8 cellular contexts compared by ENCODE assay signal in the genomic region with DNA sequence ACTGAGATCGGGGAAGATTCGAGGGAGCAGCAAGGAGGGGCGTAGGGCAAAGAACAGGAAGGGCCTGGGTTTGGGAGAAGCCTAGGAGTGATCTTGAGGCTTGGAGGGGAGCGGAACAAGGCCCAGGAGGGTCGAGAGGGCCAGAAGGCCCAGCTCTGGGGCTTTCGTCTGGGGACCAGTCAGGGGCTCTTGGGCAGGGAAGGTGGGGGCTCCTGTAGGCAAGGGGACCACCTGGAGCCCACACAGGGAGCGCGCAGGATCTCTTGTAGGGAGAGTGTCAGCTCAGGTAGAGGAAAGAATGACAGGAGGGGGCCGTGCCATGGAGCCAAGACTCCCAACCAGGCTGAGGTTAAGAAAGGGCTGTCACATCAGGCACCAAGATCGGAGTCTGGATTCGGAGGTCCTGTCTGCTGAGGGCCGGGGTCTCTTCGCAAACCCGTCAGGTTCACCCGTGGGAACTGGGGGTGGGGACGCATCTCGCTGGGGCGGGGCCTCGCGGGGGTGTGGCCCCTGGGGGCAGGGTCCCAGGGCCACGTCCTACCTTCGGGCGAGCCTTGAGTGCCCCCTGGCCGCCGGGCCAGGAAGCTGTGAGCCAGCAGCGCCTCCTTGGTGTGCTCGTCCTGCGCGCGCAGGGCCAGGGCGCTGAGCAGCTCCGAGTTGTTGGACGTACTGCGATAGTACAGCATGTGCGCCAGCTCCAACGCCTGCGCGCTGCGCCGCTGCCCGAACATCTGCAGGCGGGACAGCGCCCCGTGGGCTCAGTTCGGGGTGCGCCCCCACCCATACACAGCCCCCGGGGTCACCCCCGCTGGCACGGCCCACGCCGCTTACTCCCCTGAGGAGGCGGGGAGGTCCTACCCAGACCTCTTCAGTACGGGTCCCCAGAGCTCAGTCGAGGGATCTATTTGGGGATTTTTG. TPM values are rescaled to one million over a fixed set of nuclear protein-coding genes. Genes with fewer than 3 reads are reported as not detected.
A peak's percentile ranks its signal among the peaks of the same experiment; 100 is the strongest.
DNase-seq lines count a peak whose midpoint lies in the region; ATAC-seq, FAIRE-seq and TF ChIP-seq lines count a peak whose summit lies in the region.

No MANE protein-coding gene starts in this region.

- 86% methylated on average over 39 of the region's 54 CpGs for WGBS in HepG2 (ENCODE audit: low lambda C conversion rate)

- FAIRE-seq in HepG2 (lab: Jason Lieb, UNC), result no peak

- H3K27me3 ChIP-seq in HepG2 (ENCODE audit: control insufficient read depth in 1 of 2, insufficient read depth in 2 of 2, low read length in 2 of 2), result no peaks in the 10 kb centered on the region

- ATAC-seq in GM18868 (IDR thresholded peaks at IDR 0.05; ENCODE audit: unreplicated experiment) (peak; percentile 54), HG03175 (IDR thresholded peaks at IDR 0.05; ENCODE audit: unreplicated experiment) (peak; percentile 48), HepG2 (peak; percentile 8; the same call in 2 of the 3 replicates)

- H3K9me3 ChIP-seq in HepG2 (ENCODE audit: low read length), result peaks cover 2% of the 10 kb centered on the region; the same call in 1 of the 2 replicates

- CTCF ChIA-PET in AG04449 (lab: Yijun Ruan, JAX), result interaction anchor here (0.6 to 12.0 kb wide), 24 partner anchors 10 to 300 kb away, joined by 3 to 213 read pairs (median 8); partner anchors contain the start of genes EMP3, GRWD1, KDELR1 and ZNF114
- CTCF ChIA-PET in HepG2 (lab: Yijun Ruan, JAX; ENCODE audit: low intra/inter-chr PET ratio, low total read pairs), result interaction anchor here (1.1 kb wide), 1 partner anchor 112 kb away, joined by 3 read pairs; the partner anchor contains the start of gene GRWD1

- no peak for TF ChIP-seq EP300 in HepG2 (IDR thresholded peaks at IDR 0.05; ENCODE audit: low read depth in 2 of 2, low read length in 2 of 2)
- TF ChIP-seq EP300 in HepG2 (CRISPR knock-in tag; IDR thresholded peaks at IDR 0.05; ENCODE audit: borderline replicate concordance), result no peak

- TF ChIP-seq RAD21 in HepG2 (CRISPR knock-in tag; IDR thresholded peaks at IDR 0.05), result no peak

- peaks cover 17% of the 10 kb centered on the region for H3K4me1 ChIP-seq in HepG2 (ENCODE audit: insufficient read depth, low read length)

- peak overlapping the region; percentile 63 to 90 for H3K27ac ChIP-seq in coronary artery
- H3K27ac ChIP-seq in HepG2 (ENCODE audit: extremely low read length, insufficient read depth, low read length), result peak overlapping the region; percentile 59

- H4K20me1 ChIP-seq in HepG2 (ENCODE audit: insufficient read depth, low read length), result no peaks in the 10 kb centered on the region

- peak overlapping the region; percentile 71; the same call in 1 of the 2 replicates for H3K9ac ChIP-seq in HepG2 (ENCODE audit: insufficient read depth, low read depth, low read length)

- no peak for TF ChIP-seq POLR2A in HepG2 (IDR thresholded peaks at IDR 0.05; ENCODE audit: insufficient read depth in 1 of 2, low read depth in 2 of 2, low read length in 2 of 2)

- no peak for DNase-seq in AG04449 (ENCODE audit: low read depth, low spot score)
- peak; percentile 28 to 85 for DNase-seq in NCI-H446 (lab: John Stamatoyannopoulos, UW)
- peak; percentile 96 for DNase-seq in activated CD4-positive, alpha-beta T cell treated with anti-CD3 and anti-CD28 coated beads for 48 hours
- DNase-seq in coronary artery (ENCODE audit: low spot score), result peak; percentile 90
- no peak for DNase-seq in HepG2 (ENCODE audit: low spot score)
- peak; percentile 91 for DNase-seq in stimulated activated CD4-positive, alpha-beta T cell treated with anti-CD3 and anti-CD28 coated beads, Interleukin-2, amount 100 ng/mL, for 4 hours (ENCODE audit: low read depth)

- POLR2A ChIA-PET in AG04449 (lab: Yijun Ruan, JAX) (interaction anchor here (0.6 to 2.4 kb wide), 7 partner anchors 8 to 285 kb away, joined by 3 to 15 read pairs (median 8); partner anchors contain the start of genes EMP3, RPL18 and SPHK2), HepG2 (lab: Yijun Ruan, JAX) (interaction anchor here (1.2 to 2.2 kb wide), 3 partner anchors 10 to 30 kb away, joined by 7 to 10 read pairs (median 10); partner anchors contain the start of genes SYNGR4 and TMEM143)

- no peaks in the 10 kb centered on the region for H3K79me2 ChIP-seq in HepG2 (ENCODE audit: insufficient read depth, low read length)

- in situ Hi-C loops in HepG2 (cut with HindIII; ENCODE audit: extremely low pct_ligation_motif_present, low pct_unique_long_range_greater_than_20kb), result no loop called here

- BruUV-seq in HepG2 (replicated peaks; lab: Mats Ljungman, UMichigan), result no TSS peak

- H3K4me2 ChIP-seq in HepG2 (ENCODE audit: low read depth, low read length), result peak overlapping the region; percentile 94

- intact Hi-C loops in HepG2 (cut with micrococcal nuclease; ENCODE audit: unreplicated experiment), result no loop called here

- no peaks in the 10 kb centered on the region; a peak in 1 of 5 replicates for H3K36me3 ChIP-seq in HepG2 (replicated peaks in 1 of 2; ENCODE audit: control insufficient read depth in 1 of 2, insufficient read depth in 2 of 2, low read length in 2 of 2)

- peak; percentile 96 for TF ChIP-seq CTCF in AG04449 (IDR thresholded peaks at IDR 0.05; ENCODE audit: insufficient read depth, low read length, missing control alignments)
- peak; percentile 77 for TF ChIP-seq CTCF in coronary artery (IDR thresholded peaks at IDR 0.05)
- no peak for TF ChIP-seq CTCF in HepG2 (CRISPR knock-in tag; IDR thresholded peaks at IDR 0.05)

- no peak overlapping the region for H2AFZ ChIP-seq in HepG2 (ENCODE audit: low read length)

- H3K4me3 ChIP-seq in AG04449 (ENCODE audit: low read depth, low read length), result peak overlapping the region; percentile 58
- peak overlapping the region; percentile 63 for H3K4me3 ChIP-seq in coronary artery
- H3K4me3 ChIP-seq in HepG2 (replicated peaks in 1 of 3; ENCODE audit: insufficient read depth in 1 of 3, low read depth in 2 of 3, low read length in 3 of 3), result peak overlapping the region; percentile 52 to 76 (median 56)

RNA-seq across cellular contexts. Expression of gene EMP3, which starts 8.4 kb away (rescaled TPM):
- total RNA-seq in HepG2 (2016; rRNA removed; fragmentation: Illumina TruSeq; extraction: Trizol), result 1.6 and 2.2 TPM in 2 replicates
- 2.2 and 3.4 TPM in 2 replicates for total RNA-seq in HepG2 (2016; cell fraction: cytosol; rRNA removed; fragmentation: Illumina TruSeq; extraction: Trizol; ENCODE audit: low read depth)
- total RNA-seq in HepG2 (2016; cell fraction: insoluble cytoplasmic fraction; rRNA removed; fragmentation: Illumina TruSeq; extraction: Trizol), result 2.7 and 3.2 TPM in 2 replicates
- 0.96 and 1.1 TPM in 2 replicates for total RNA-seq in HepG2 (2016; cell fraction: membrane; rRNA removed; fragmentation: Illumina TruSeq; extraction: Trizol)
- 3.0 and 4.7 TPM in 2 replicates for total RNA-seq in HepG2 (2016; cell fraction: nucleus; rRNA removed; fragmentation: Illumina TruSeq; extraction: Trizol)
- polyA plus RNA-seq in HepG2 (2011; rRNA removed), result 7.8 and 9.4 TPM in 2 replicates
- 10.0 and 10.8 TPM in 2 replicates for polyA plus RNA-seq in HepG2 (2011; cell fraction: cytosol; rRNA removed)
- polyA plus RNA-seq in HepG2 (2011; cell fraction: nucleus; rRNA removed), result 3.4 and 3.5 TPM in 2 replicates
- 4.8 and 7.1 TPM in 2 replicates for polyA plus RNA-seq in HepG2 (2012)
- 4.6 and 4.7 TPM in 2 replicates for polyA plus RNA-seq in HepG2 (2016; cell fraction: cytosol; fragmentation: Illumina TruSeq; extraction: Trizol; ENCODE audit: low read depth)
- polyA plus RNA-seq in HepG2 (2016; cell fraction: insoluble cytoplasmic fraction; fragmentation: Illumina TruSeq; extraction: Trizol; ENCODE audit: low read depth), result 1.7 and 2.4 TPM in 2 replicates
- polyA plus RNA-seq in HepG2 (2016; cell fraction: membrane; fragmentation: Illumina TruSeq; extraction: Trizol; ENCODE audit: low read depth), result 3.2 and 3.6 TPM in 2 replicates
- 7.0 TPM in 2 replicates for polyA plus RNA-seq in HepG2 (2016; cell fraction: nucleus; fragmentation: Illumina TruSeq; extraction: Trizol; ENCODE audit: insufficient read depth, low read depth)
- 11.4 and 319 TPM in 2 replicates for polyA minus RNA-seq in HepG2 (2011; rRNA and poly(A)+ RNA removed; ENCODE audit: low replicate concordance)
- 2.8 and 3.1 TPM in 2 replicates for polyA minus RNA-seq in HepG2 (2011; cell fraction: cytosol; rRNA and poly(A)+ RNA removed)
- 2.0 and 4.0 TPM in 2 replicates for polyA minus RNA-seq in HepG2 (2011; cell fraction: nucleus; rRNA and poly(A)+ RNA removed)

RNA-seq across cellular contexts. Expression of gene TMEM143, which starts 30.0 kb away (rescaled TPM):
- total RNA-seq in HepG2 (2016; rRNA removed; fragmentation: Illumina TruSeq; extraction: Trizol), result 4.7 and 7.7 TPM in 2 replicates
- 6.3 and 6.6 TPM in 2 replicates for total RNA-seq in HepG2 (2016; cell fraction: cytosol; rRNA removed; fragmentation: Illumina TruSeq; extraction: Trizol; ENCODE audit: low read depth)
- total RNA-seq in HepG2 (2016; cell fraction: insoluble cytoplasmic fraction; rRNA removed; fragmentation: Illumina TruSeq; extraction: Trizol), result 5.2 and 7.2 TPM in 2 replicates
- 8.4 and 8.9 TPM in 2 replicates for total RNA-seq in HepG2 (2016; cell fraction: membrane; rRNA removed; fragmentation: Illumina TruSeq; extraction: Trizol)
- total RNA-seq in HepG2 (2016; cell fraction: nucleus; rRNA removed; fragmentation: Illumina TruSeq; extraction: Trizol), result 12.3 and 12.5 TPM in 2 replicates
- 10.8 and 11.3 TPM in 2 replicates for polyA plus RNA-seq in HepG2 (2011; rRNA removed)
- polyA plus RNA-seq in HepG2 (2011; cell fraction: cytosol; rRNA removed), result 4.8 and 6.8 TPM in 2 replicates
- 44.7 and 61.9 TPM in 2 replicates for polyA plus RNA-seq in HepG2 (2011; cell fraction: nucleus; rRNA removed)
- polyA plus RNA-seq in HepG2 (2012), result 6.3 and 8.2 TPM in 2 replicates
- 5.4 and 9.0 TPM in 2 replicates for polyA plus RNA-seq in HepG2 (2016; cell fraction: cytosol; fragmentation: Illumina TruSeq; extraction: Trizol; ENCODE audit: low read depth)
- 7.0 and 9.4 TPM in 2 replicates for polyA plus RNA-seq in HepG2 (2016; cell fraction: insoluble cytoplasmic fraction; fragmentation: Illumina TruSeq; extraction: Trizol; ENCODE audit: low read depth)
- polyA plus RNA-seq in HepG2 (2016; cell fraction: membrane; fragmentation: Illumina TruSeq; extraction: Trizol; ENCODE audit: low read depth), result 8.9 and 11.6 TPM in 2 replicates
- polyA plus RNA-seq in HepG2 (2016; cell fraction: nucleus; fragmentation: Illumina TruSeq; extraction: Trizol; ENCODE audit: insufficient read depth, low read depth), result 30.1 and 34.3 TPM in 2 replicates
- 13.7 and 18.8 TPM in 2 replicates for polyA minus RNA-seq in HepG2 (2011; rRNA and poly(A)+ RNA removed; ENCODE audit: low replicate concordance)
- 10.2 and 11.4 TPM in 2 replicates for polyA minus RNA-seq in HepG2 (2011; cell fraction: cytosol; rRNA and poly(A)+ RNA removed)
- polyA minus RNA-seq in HepG2 (2011; cell fraction: nucleus; rRNA and poly(A)+ RNA removed), result 10.4 and 12.7 TPM in 2 replicates

RNA-seq across cellular contexts. Expression of gene SYNGR4, which starts 30.4 kb away (rescaled TPM):
- not detected in 2 replicates for total RNA-seq in HepG2 (2016; rRNA removed; fragmentation: Illumina TruSeq; extraction: Trizol)
- not detected in 2 replicates for total RNA-seq in HepG2 (2016; cell fraction: cytosol; rRNA removed; fragmentation: Illumina TruSeq; extraction: Trizol; ENCODE audit: low read depth)
- total RNA-seq in HepG2 (2016; cell fraction: insoluble cytoplasmic fraction; rRNA removed; fragmentation: Illumina TruSeq; extraction: Trizol), result not detected in 2 replicates
- not detected in 2 replicates for total RNA-seq in HepG2 (2016; cell fraction: membrane; rRNA removed; fragmentation: Illumina TruSeq; extraction: Trizol)
- not detected in 2 replicates for total RNA-seq in HepG2 (2016; cell fraction: nucleus; rRNA removed; fragmentation: Illumina TruSeq; extraction: Trizol)
- not detected in 2 replicates for polyA plus RNA-seq in HepG2 (2011; rRNA removed)
- polyA plus RNA-seq in HepG2 (2011; cell fraction: cytosol; rRNA removed), result not detected in 2 replicates
- polyA plus RNA-seq in HepG2 (2011; cell fraction: nucleus; rRNA removed), result not detected in 2 replicates
- polyA plus RNA-seq in HepG2 (2012), result not detected in 2 replicates
- not detected in 2 replicates for polyA plus RNA-seq in HepG2 (2016; cell fraction: cytosol; fragmentation: Illumina TruSeq; extraction: Trizol; ENCODE audit: low read depth)
- not detected in 2 replicates for polyA plus RNA-seq in HepG2 (2016; cell fraction: insoluble cytoplasmic fraction; fragmentation: Illumina TruSeq; extraction: Trizol; ENCODE audit: low read depth)
- not detected in 2 replicates for polyA plus RNA-seq in HepG2 (2016; cell fraction: membrane; fragmentation: Illumina TruSeq; extraction: Trizol; ENCODE audit: low read depth)
- polyA plus RNA-seq in HepG2 (2016; cell fraction: nucleus; fragmentation: Illumina TruSeq; extraction: Trizol; ENCODE audit: insufficient read depth, low read depth), result not detected in 2 replicates
- polyA minus RNA-seq in HepG2 (2011; rRNA and poly(A)+ RNA removed; ENCODE audit: low replicate concordance), result 1.4 TPM in 1 of 2 replicates, not detected in the other
- polyA minus RNA-seq in HepG2 (2011; cell fraction: cytosol; rRNA and poly(A)+ RNA removed), result not detected in 2 replicates
- not detected in 2 replicates for polyA minus RNA-seq in HepG2 (2011; cell fraction: nucleus; rRNA and poly(A)+ RNA removed)

RNA-seq across cellular contexts. Expression of gene KDELR1, which starts 57.6 kb away (rescaled TPM):
- 70.8 and 134 TPM in 2 replicates for total RNA-seq in HepG2 (2016; rRNA removed; fragmentation: Illumina TruSeq; extraction: Trizol)
- total RNA-seq in HepG2 (2016; cell fraction: cytosol; rRNA removed; fragmentation: Illumina TruSeq; extraction: Trizol; ENCODE audit: low read depth), result 55.9 and 57.5 TPM in 2 replicates
- 61.8 and 132 TPM in 2 replicates for total RNA-seq in HepG2 (2016; cell fraction: insoluble cytoplasmic fraction; rRNA removed; fragmentation: Illumina TruSeq; extraction: Trizol)
- total RNA-seq in HepG2 (2016; cell fraction: membrane; rRNA removed; fragmentation: Illumina TruSeq; extraction: Trizol), result 111 and 112 TPM in 2 replicates
- 125 and 150 TPM in 2 replicates for total RNA-seq in HepG2 (2016; cell fraction: nucleus; rRNA removed; fragmentation: Illumina TruSeq; extraction: Trizol)
- polyA plus RNA-seq in HepG2 (2011; rRNA removed), result 185 and 212 TPM in 2 replicates
- polyA plus RNA-seq in HepG2 (2011; cell fraction: cytosol; rRNA removed), result 168 and 179 TPM in 2 replicates
- 94.7 and 95.7 TPM in 2 replicates for polyA plus RNA-seq in HepG2 (2011; cell fraction: nucleus; rRNA removed)
- polyA plus RNA-seq in HepG2 (2012), result 187 and 197 TPM in 2 replicates
- polyA plus RNA-seq in HepG2 (2016; cell fraction: cytosol; fragmentation: Illumina TruSeq; extraction: Trizol; ENCODE audit: low read depth), result 130 and 136 TPM in 2 replicates
- 151 and 179 TPM in 2 replicates for polyA plus RNA-seq in HepG2 (2016; cell fraction: insoluble cytoplasmic fraction; fragmentation: Illumina TruSeq; extraction: Trizol; ENCODE audit: low read depth)
- 209 and 221 TPM in 2 replicates for polyA plus RNA-seq in HepG2 (2016; cell fraction: membrane; fragmentation: Illumina TruSeq; extraction: Trizol; ENCODE audit: low read depth)
- polyA plus RNA-seq in HepG2 (2016; cell fraction: nucleus; fragmentation: Illumina TruSeq; extraction: Trizol; ENCODE audit: insufficient read depth, low read depth), result 421 and 451 TPM in 2 replicates
- 143 and 261 TPM in 2 replicates for polyA minus RNA-seq in HepG2 (2011; rRNA and poly(A)+ RNA removed; ENCODE audit: low replicate concordance)
- 129 and 135 TPM in 2 replicates for polyA minus RNA-seq in HepG2 (2011; cell fraction: cytosol; rRNA and poly(A)+ RNA removed)
- 29.5 and 36.8 TPM in 2 replicates for polyA minus RNA-seq in HepG2 (2011; cell fraction: nucleus; rRNA and poly(A)+ RNA removed)

RNA-seq across cellular contexts. Expression of gene GRIN2D, which starts 59.7 kb away (rescaled TPM):
- 0.02 TPM in 1 of 2 replicates, not detected in the other for total RNA-seq in HepG2 (2016; rRNA removed; fragmentation: Illumina TruSeq; extraction: Trizol)
- under 0.01 TPM in 1 of 2 replicates, not detected in the other for total RNA-seq in HepG2 (2016; cell fraction: cytosol; rRNA removed; fragmentation: Illumina TruSeq; extraction: Trizol; ENCODE audit: low read depth)
- total RNA-seq in HepG2 (2016; cell fraction: insoluble cytoplasmic fraction; rRNA removed; fragmentation: Illumina TruSeq; extraction: Trizol), result 0.04 TPM in 1 of 2 replicates, not detected in the other
- 0.03 and 0.06 TPM in 2 replicates for total RNA-seq in HepG2 (2016; cell fraction: membrane; rRNA removed; fragmentation: Illumina TruSeq; extraction: Trizol)
- total RNA-seq in HepG2 (2016; cell fraction: nucleus; rRNA removed; fragmentation: Illumina TruSeq; extraction: Trizol), result 0.09 and 0.22 TPM in 2 replicates
- polyA plus RNA-seq in HepG2 (2011; rRNA removed), result 0.08 and 0.13 TPM in 2 replicates
- polyA plus RNA-seq in HepG2 (2011; cell fraction: cytosol; rRNA removed), result 0.05 and 0.06 TPM in 2 replicates
- 0.43 and 0.61 TPM in 2 replicates for polyA plus RNA-seq in HepG2 (2011; cell fraction: nucleus; rRNA removed)
- polyA plus RNA-seq in HepG2 (2012), result 0.29 and 0.34 TPM in 2 replicates
- polyA plus RNA-seq in HepG2 (2016; cell fraction: cytosol; fragmentation: Illumina TruSeq; extraction: Trizol; ENCODE audit: low read depth), result 0.03 TPM in 2 replicates
- polyA plus RNA-seq in HepG2 (2016; cell fraction: insoluble cytoplasmic fraction; fragmentation: Illumina TruSeq; extraction: Trizol; ENCODE audit: low read depth), result 0.05 and 0.13 TPM in 2 replicates
- 0.07 TPM in 1 of 2 replicates, not detected in the other for polyA plus RNA-seq in HepG2 (2016; cell fraction: membrane; fragmentation: Illumina TruSeq; extraction: Trizol; ENCODE audit: low read depth)
- polyA plus RNA-seq in HepG2 (2016; cell fraction: nucleus; fragmentation: Illumina TruSeq; extraction: Trizol; ENCODE audit: insufficient read depth, low read depth), result 0.31 TPM in 2 replicates
- polyA minus RNA-seq in HepG2 (2011; rRNA and poly(A)+ RNA removed; ENCODE audit: low replicate concordance), result 0.40 and 0.44 TPM in 2 replicates
- 0.10 and 0.26 TPM in 2 replicates for polyA minus RNA-seq in HepG2 (2011; cell fraction: cytosol; rRNA and poly(A)+ RNA removed)
- polyA minus RNA-seq in HepG2 (2011; cell fraction: nucleus; rRNA and poly(A)+ RNA removed), result 0.12 and 0.13 TPM in 2 replicates

Comparison
In these comparisons a context has a peak if more than half of its experiments do, and no peak if none do; other contexts are left out.
1. DNase-seq: peak in NCI-H446 (2 of 2), activated CD4-positive, alpha-beta T cell treated with anti-CD3 and anti-CD28 coated beads for 48 hours (single experiment), coronary artery (single experiment) and stimulated activated CD4-positive, alpha-beta T cell treated with anti-CD3 and anti-CD28 coated beads, Interleukin-2, amount 100 ng/mL, for 4 hours (single experiment); none in AG04449 (single experiment) and HepG2 (single experiment).
2. Peak in every context shown above with its lines, with median percentiles within 50 percentile points of each other: H3K4me3 ChIP-seq and ATAC-seq.